Comparison of ENCODE assay signal across 1 cellular context in genomic region chr6:104941694-104942177, GRCh38.
TF ChIP-seq lines count a peak whose summit lies in the region.

No MANE protein-coding gene starts in this region.

TF ChIP-seq in HEK293, 187 proteins besides CTCF, POLR2A, EP300 and RAD21 (continued from another document):
- TF ChIP-seq GLIS1 (tag by site-specific recombination; IDR thresholded peaks at IDR 0.05) (no peak), ZNF354C (tag by site-specific recombination; IDR thresholded peaks at IDR 0.05; ENCODE audit: borderline replicate concordance, low read depth) (no peak)
